Comparison of ENCODE assay signal across 16 cellular contexts in genomic region chr9:129058965-129059795, GRCh38. TPM values are rescaled to one million over a fixed set of nuclear protein-coding genes. Genes with fewer than 3 reads are reported as not detected.
A peak's percentile ranks its signal among the peaks of the same experiment; 100 is the strongest.
DNase-seq lines count a peak whose midpoint lies in the region; ATAC-seq, FAIRE-seq and TF ChIP-seq lines count a peak whose summit lies in the region.
"Had no signal": no experiment of that assay in that cellular context is flagged by ENCODE, and none has a peak within 500 bp of the region (broad histone marks: within the 10 kb centered on the region; RNA-seq: fewer than 3 reads in every experiment).

No MANE protein-coding gene starts in this region.

- H3K9me1 ChIP-seq in endothelial cell of umbilical vein (replicated peaks; ENCODE audit: control insufficient read depth, extremely low read depth, insufficient read depth, low read length) = no peaks in the 10 kb centered on the region

- BruUV-seq in endothelial cell of umbilical vein (replicated peaks; lab: Mats Ljungman, UMichigan) = no TSS peak

- ATAC-seq in HG02588 (IDR thresholded peaks at IDR 0.05; ENCODE audit: unreplicated experiment) (no peak), body of pancreas (no peak)

- H3K27ac ChIP-seq in endothelial cell of umbilical vein (ENCODE audit: insufficient read depth, low read depth, low read length) (no peak overlapping the region), body of pancreas (no peak overlapping the region)
- H3K27ac ChIP-seq: neutrophil, VCaP had no signal

- H3K27me3 ChIP-seq in endothelial cell of umbilical vein (ENCODE audit: control insufficient read depth in 2 of 2, insufficient read depth in 2 of 2, low read length in 2 of 2) (no peaks in the 10 kb centered on the region), body of pancreas (no peaks in the 10 kb centered on the region)
- H3K27me3 ChIP-seq: neutrophil had no signal

- H2AFZ ChIP-seq in endothelial cell of umbilical vein (ENCODE audit: low read depth, low read length) = no peak overlapping the region

- TF ChIP-seq POLR2A in endothelial cell of umbilical vein (IDR thresholded peaks at IDR 0.05; ENCODE audit: low read depth, low read length) = no peak
- TF ChIP-seq POLR2A in body of pancreas (IDR thresholded peaks at IDR 0.05) = no peak

- DNase-seq in A172 (ENCODE audit: low spot score) (peak; percentile 59), M059J (ENCODE audit: low read depth) (peak; percentile 48), endothelial cell of umbilical vein (ENCODE audit: low read depth, low spot score) (no peak), body of pancreas (no peak)
- DNase-seq in stimulated activated naive CD4-positive, alpha-beta T cell treated with Interleukin-2 at 50 U/mL for 16 hours (lab: John Stamatoyannopoulos, UW) = no peak
- DNase-seq: activated CD8-positive, alpha-beta memory T cell treated with anti-CD3 and anti-CD28 coated beads, Interleukin-2, amount 50 U/mL, for 48 hours; NCI-H1105 treated with DMSO at 0.1 percent for 48 hours; NCI-H524; Right ventricle myocardium superior; trophoblast cell had no signal

- dilution Hi-C loops in endothelial cell of umbilical vein (cut with MboI; ENCODE audit: extremely low pct_ligation_motif_present, low sequenced_read_pairs) = no loop called here

- POLR2A ChIA-PET in endothelial cell of umbilical vein (lab: Charles Lee) = no interaction called here

- H3K79me2 ChIP-seq in endothelial cell of umbilical vein (ENCODE audit: control insufficient read depth, insufficient read depth, low read length) = no peaks in the 10 kb centered on the region

- H3K4me1 ChIP-seq in endothelial cell of umbilical vein (ENCODE audit: control insufficient read depth, extremely low read depth, insufficient read depth, low read length) (peaks cover 5% of the 10 kb centered on the region), body of pancreas (no peaks in the 10 kb centered on the region)

- H3K4me3 ChIP-seq in endothelial cell of umbilical vein (replicated peaks in 1 of 3; ENCODE audit: insufficient read depth in 1 of 3, low read depth in 1 of 3, low read length in 3 of 3) (no peak overlapping the region), body of pancreas (no peak overlapping the region)
- H3K4me3 ChIP-seq: smooth muscle cell had no signal

- 89 to 90% methylated on average over 12 to 20 of the region's 21 CpGs for WGBS in body of pancreas, 2 donors

- H3K9me3 ChIP-seq in endothelial cell of umbilical vein (replicated peaks; ENCODE audit: control insufficient read depth, insufficient read depth, low read length) = no peaks in the 10 kb centered on the region
- H3K9me3 ChIP-seq in body of pancreas = no peaks in the 10 kb centered on the region
- H3K9me3 ChIP-seq: neutrophil had no signal

- intact Hi-C loops in endothelial cell of umbilical vein (cut with micrococcal nuclease) (no loop called here), body of pancreas (cut with DNase I) (no loop called here)

- peaks cover 0 to 21% of the 10 kb centered on the region in 2 experiments for H3K36me3 ChIP-seq in endothelial cell of umbilical vein (ENCODE audit: control insufficient read depth in 2 of 2, extremely low read depth in 1 of 2, insufficient read depth in 2 of 2, low read length in 2 of 2)
- H3K36me3 ChIP-seq in body of pancreas (replicated peaks in 1 of 2; ENCODE audit: insufficient read depth in 1 of 2, low read depth in 2 of 2) = peaks cover 0 to 10% of the 10 kb centered on the region in 2 donors

- no peak overlapping the region for H3K4me2 ChIP-seq in endothelial cell of umbilical vein (ENCODE audit: insufficient read depth, low read length)
- H3K4me2 ChIP-seq: smooth muscle cell had no signal

- peak; percentile 37 for FAIRE-seq in endothelial cell of umbilical vein (lab: Jason Lieb, UNC)
- FAIRE-seq: GM12891, GM19239 had no signal

- CTCF ChIA-PET in endothelial cell of umbilical vein (lab: Charles Lee) = interaction anchor here (0.9 to 1.4 kb wide), 2 partner anchors 15 to 31 kb away, joined by 4 to 5 read pairs; partner anchors contain the start of gene SH3GLB2

- H3K9ac ChIP-seq in endothelial cell of umbilical vein (replicated peaks; ENCODE audit: extremely low read depth, insufficient read depth, low read length) = no peak overlapping the region

- H4K20me1 ChIP-seq in endothelial cell of umbilical vein (replicated peaks; ENCODE audit: control insufficient read depth, extremely low read depth, insufficient read depth, low read length) = no peaks in the 10 kb centered on the region

- TF ChIP-seq CTCF in endothelial cell of umbilical vein (IDR thresholded peaks at IDR 0.05; ENCODE audit: extremely low read depth in 1 of 2, insufficient read depth in 1 of 2, low read depth in 1 of 2, low read length in 2 of 2) = no peak
- no peak for TF ChIP-seq CTCF in body of pancreas (IDR thresholded peaks at IDR 0.05)

TF ChIP-seq in endothelial cell of umbilical vein, 7 proteins besides CTCF, POLR2A, EP300 and RAD21 (continues in another document):
- no peak for TF ChIP-seq GATA2 (IDR thresholded peaks at IDR 0.05; ENCODE audit: insufficient read depth, insufficient read length, low read depth, low read length)
- no peak for TF ChIP-seq FOS (IDR thresholded peaks at IDR 0.05; ENCODE audit: borderline replicate concordance, insufficient read depth, low read length)
- no peak for TF ChIP-seq POLR2AphosphoS5 (IDR thresholded peaks at IDR 0.05; ENCODE audit: insufficient read depth, low read depth, low read length)
- no peak for TF ChIP-seq MYC (IDR thresholded peaks at IDR 0.05; ENCODE audit: low read depth, low read length)

RNA-seq across cellular contexts. Expression of gene DOLPP1, which starts 21.7 kb away (rescaled TPM):
- 20.4 and 22.1 TPM in 2 replicates for total RNA-seq in A172 (2014; rRNA removed; shearing (Covaris generic))
- total RNA-seq in M059J (2014; rRNA removed; shearing (Covaris generic)) = 25.7 and 32.4 TPM in 2 replicates
- total RNA-seq in endothelial cell of umbilical vein (17.7 and 26.6 TPM in 2 replicates), body of pancreas (1 to 10 TPM; 2.9 to 7.9 TPM)
- 28.3 and 32.4 TPM in 2 replicates for polyA plus RNA-seq in endothelial cell of umbilical vein
- polyA plus RNA-seq in endothelial cell of umbilical vein (2011; cell fraction: cytosol; rRNA removed) = 25.7 and 26.5 TPM in 2 replicates
- 17.0 and 17.1 TPM in 2 replicates for polyA plus RNA-seq in endothelial cell of umbilical vein (2011; cell fraction: nucleus; rRNA removed)
- 9.2 and 11.8 TPM in 2 replicates for polyA plus RNA-seq in endothelial cell of umbilical vein (2012)
- polyA minus RNA-seq in endothelial cell of umbilical vein = 17.7 and 20.7 TPM in 2 replicates
- polyA minus RNA-seq in endothelial cell of umbilical vein (2011; cell fraction: cytosol; rRNA and poly(A)+ RNA removed) = 14.8 TPM
- 4.9 and 7.0 TPM in 2 replicates for polyA minus RNA-seq in endothelial cell of umbilical vein (2011; cell fraction: nucleus; rRNA and poly(A)+ RNA removed)

RNA-seq across cellular contexts. Expression of gene MIGA2, which starts 22.8 kb away (rescaled TPM):
- 28.6 and 33.0 TPM in 2 replicates for total RNA-seq in A172 (2014; rRNA removed; shearing (Covaris generic))
- 19.5 and 23.3 TPM in 2 replicates for total RNA-seq in M059J (2014; rRNA removed; shearing (Covaris generic))
- total RNA-seq in endothelial cell of umbilical vein = 28.0 and 29.5 TPM in 2 replicates
- polyA plus RNA-seq in endothelial cell of umbilical vein = 27.7 and 28.0 TPM in 2 replicates
- 13.1 and 15.9 TPM in 2 replicates for polyA plus RNA-seq in endothelial cell of umbilical vein (2011; cell fraction: cytosol; rRNA removed)
- 125 and 138 TPM in 2 replicates for polyA plus RNA-seq in endothelial cell of umbilical vein (2011; cell fraction: nucleus; rRNA removed)
- polyA plus RNA-seq in endothelial cell of umbilical vein (2012) = 15.3 and 16.1 TPM in 2 replicates
- 12.8 and 20.8 TPM in 2 replicates for polyA minus RNA-seq in endothelial cell of umbilical vein
- polyA minus RNA-seq in endothelial cell of umbilical vein (2011; cell fraction: cytosol; rRNA and poly(A)+ RNA removed) = 11.4 TPM
- polyA minus RNA-seq in endothelial cell of umbilical vein (2011; cell fraction: nucleus; rRNA and poly(A)+ RNA removed) = 18.4 and 31.4 TPM in 2 replicates
- 10 to 100 TPM; 11.9 to 36.6 TPM for total RNA-seq in body of pancreas

RNA-seq across cellular contexts. Expression of gene SH3GLB2, which starts 31.0 kb away (rescaled TPM):
- 155 and 156 TPM in 2 replicates for total RNA-seq in A172 (2014; rRNA removed; shearing (Covaris generic))
- 18.1 and 28.8 TPM in 2 replicates for total RNA-seq in M059J (2014; rRNA removed; shearing (Covaris generic))
- total RNA-seq in endothelial cell of umbilical vein (55.8 and 58.8 TPM in 2 replicates), body of pancreas (100 to 1,000 TPM; 104 to 108 TPM)
- 77.5 and 91.9 TPM in 2 replicates for polyA plus RNA-seq in endothelial cell of umbilical vein
- 39.7 and 56.0 TPM in 2 replicates for polyA plus RNA-seq in endothelial cell of umbilical vein (2011; cell fraction: cytosol; rRNA removed)
- 277 and 325 TPM in 2 replicates for polyA plus RNA-seq in endothelial cell of umbilical vein (2011; cell fraction: nucleus; rRNA removed)
- polyA plus RNA-seq in endothelial cell of umbilical vein (2012) = 39.9 and 52.4 TPM in 2 replicates
- polyA minus RNA-seq in endothelial cell of umbilical vein = 26.6 and 38.9 TPM in 2 replicates
- polyA minus RNA-seq in endothelial cell of umbilical vein (2011; cell fraction: cytosol; rRNA and poly(A)+ RNA removed) = 84.7 TPM
- 27.8 and 31.7 TPM in 2 replicates for polyA minus RNA-seq in endothelial cell of umbilical vein (2011; cell fraction: nucleus; rRNA and poly(A)+ RNA removed)

RNA-seq across cellular contexts. Expression of gene CRAT, which starts 51.4 kb away (rescaled TPM):
- total RNA-seq in A172 (2014; rRNA removed; shearing (Covaris generic)) = 52.7 and 69.4 TPM in 2 replicates
- total RNA-seq in M059J (2014; rRNA removed; shearing (Covaris generic)) = 39.3 and 46.0 TPM in 2 replicates
- 34.2 and 36.8 TPM in 2 replicates for total RNA-seq in endothelial cell of umbilical vein
- 55.3 and 65.2 TPM in 2 replicates for polyA plus RNA-seq in endothelial cell of umbilical vein
- 37.7 and 41.6 TPM in 2 replicates for polyA plus RNA-seq in endothelial cell of umbilical vein (2011; cell fraction: cytosol; rRNA removed)
- 46.0 and 52.0 TPM in 2 replicates for polyA plus RNA-seq in endothelial cell of umbilical vein (2011; cell fraction: nucleus; rRNA removed)
- polyA plus RNA-seq in endothelial cell of umbilical vein (2012) = 38.0 and 54.5 TPM in 2 replicates
- 34.7 and 36.8 TPM in 2 replicates for polyA minus RNA-seq in endothelial cell of umbilical vein
- polyA minus RNA-seq in endothelial cell of umbilical vein (2011; cell fraction: cytosol; rRNA and poly(A)+ RNA removed) = 3.8 TPM
- polyA minus RNA-seq in endothelial cell of umbilical vein (2011; cell fraction: nucleus; rRNA and poly(A)+ RNA removed) = 9.4 and 12.8 TPM in 2 replicates
- total RNA-seq in body of pancreas = 100 to 1,000 TPM in 1 of 2 donors, 10 to 100 TPM in 1; 84.8 to 112 TPM

RNA-seq across cellular contexts. Expression of gene PTPA, which starts 52.0 kb away (rescaled TPM):
- total RNA-seq in A172 (2014; rRNA removed; shearing (Covaris generic)) = 150 and 174 TPM in 2 replicates
- 106 and 152 TPM in 2 replicates for total RNA-seq in M059J (2014; rRNA removed; shearing (Covaris generic))
- 121 and 123 TPM in 2 replicates for total RNA-seq in endothelial cell of umbilical vein
- 97.7 and 108 TPM in 2 replicates for polyA plus RNA-seq in endothelial cell of umbilical vein
- 104 and 109 TPM in 2 replicates for polyA plus RNA-seq in endothelial cell of umbilical vein (2011; cell fraction: cytosol; rRNA removed)
- 80.0 and 93.4 TPM in 2 replicates for polyA plus RNA-seq in endothelial cell of umbilical vein (2011; cell fraction: nucleus; rRNA removed)
- 102 and 108 TPM in 2 replicates for polyA plus RNA-seq in endothelial cell of umbilical vein (2012)
- polyA minus RNA-seq in endothelial cell of umbilical vein = 121 and 135 TPM in 2 replicates
- polyA minus RNA-seq in endothelial cell of umbilical vein (2011; cell fraction: cytosol; rRNA and poly(A)+ RNA removed) = 94.9 TPM
- 29.3 and 48.0 TPM in 2 replicates for polyA minus RNA-seq in endothelial cell of umbilical vein (2011; cell fraction: nucleus; rRNA and poly(A)+ RNA removed)
- total RNA-seq in body of pancreas = 10 to 100 TPM; 32.7 to 52.1 TPM

Comparison
In these comparisons a context has a peak if more than half of its experiments do, and no peak if none do; other contexts are left out.
1. DNase-seq: peak in A172 (single experiment) and M059J (single experiment); none in endothelial cell of umbilical vein (single experiment), stimulated activated naive CD4-positive, alpha-beta T cell treated with Interleukin-2 at 50 U/mL for 16 hours (single experiment) and body of pancreas (0 of 4).